Comparison of ENCODE assay signal across 18 cellular contexts in the genomic region with DNA sequence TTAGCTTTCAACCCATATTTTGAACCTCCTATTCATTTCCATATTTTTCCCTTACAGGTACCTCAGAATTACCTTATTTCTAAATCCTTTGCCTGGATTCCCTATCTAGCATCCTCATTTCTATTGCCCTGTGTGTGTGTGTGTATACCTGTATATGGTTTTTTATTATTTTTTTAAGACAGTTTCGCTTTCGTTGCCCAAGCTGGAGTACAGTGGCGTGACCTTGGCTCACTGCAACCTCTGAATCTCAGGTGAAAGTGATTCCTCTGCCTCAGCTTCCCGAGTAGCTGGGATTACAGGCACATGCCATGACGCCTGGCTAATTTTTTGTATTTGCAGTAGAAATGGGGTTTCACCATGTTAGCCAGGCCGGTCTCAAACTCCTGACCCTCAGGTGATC. TPM values are rescaled to one million over a fixed set of nuclear protein-coding genes. Genes with fewer than 3 reads are reported as not detected.
A peak's percentile ranks its signal among the peaks of the same experiment; 100 is the strongest.
DNase-seq lines count a peak whose midpoint lies in the region; ATAC-seq and TF ChIP-seq lines count a peak whose summit lies in the region.
"Had no signal": no experiment of that assay in that cellular context is flagged by ENCODE, and none has a peak within 500 bp of the region (broad histone marks: within the 10 kb centered on the region; RNA-seq: fewer than 3 reads in every experiment).

No MANE protein-coding gene starts in this region.

- POLR2A ChIA-PET in PC-9 (lab: Charles Lee; ENCODE audit: unreplicated experiment), result no interaction called here
- POLR2A ChIA-PET in Caco-2 (lab: Charles Lee), result no interaction called here

- H3K4me2 ChIP-seq in PC-9, result no peak overlapping the region
- H3K4me2 ChIP-seq: GM23338 had no signal

- H3K36me3 ChIP-seq in left ventricle myocardium inferior (peaks cover 3% of the 10 kb centered on the region), PC-9 (ENCODE audit: low read depth) (no peaks in the 10 kb centered on the region), mucosa of descending colon (ENCODE audit: low read depth) (no peaks in the 10 kb centered on the region), tibial artery (no peaks in the 10 kb centered on the region), Caco-2 (ENCODE audit: control insufficient read depth, insufficient read depth, low read length) (no peaks in the 10 kb centered on the region)
- H3K36me3 ChIP-seq: BE2C had no signal

- H4K20me1 ChIP-seq in PC-9 (ENCODE audit: insufficient read depth), result peaks cover 31% of the 10 kb centered on the region

- H3F3A ChIP-seq in PC-9 (ENCODE audit: insufficient read depth, low read depth), result peaks cover 17% of the 10 kb centered on the region

- H3K9me3 Mint-ChIP-seq in activated T-helper 2 cell treated with anti-CD3 and anti-CD28 coated beads, Interferon-gamma antibody, Interleukin-2, Interleukin-4, amounts not matched to agents 10 μg/mL and 5 μg/mL and 100 μg/mL, durations not matched to agents 14 hours and 24 hours and 36 hours, result no peaks in the 10 kb centered on the region
- no peaks in the 10 kb centered on the region for H3K9me3 Mint-ChIP-seq in Caco-2 (ENCODE audit: unreplicated experiment)
- H3K9me3 Mint-ChIP-seq: CD4-positive, alpha-beta memory T cell; GM23338 had no signal

- H3K4me3 Mint-ChIP-seq in activated T-helper 2 cell treated with anti-CD3 and anti-CD28 coated beads, Interferon-gamma antibody, Interleukin-2, Interleukin-4, amounts not matched to agents 10 μg/mL and 5 μg/mL and 100 μg/mL, durations not matched to agents 14 hours and 24 hours and 36 hours (ENCODE audit: low read depth), result no peak overlapping the region
- no peak overlapping the region for H3K4me3 Mint-ChIP-seq in Caco-2 (ENCODE audit: unreplicated experiment)
- H3K4me3 Mint-ChIP-seq: GM23338 had no signal

- H3K27ac Mint-ChIP-seq in activated T-helper 2 cell treated with anti-CD3 and anti-CD28 coated beads, Interferon-gamma antibody, Interleukin-2, Interleukin-4, amounts not matched to agents 10 μg/mL and 5 μg/mL and 100 μg/mL, durations not matched to agents 14 hours and 24 hours and 36 hours, result no peak overlapping the region
- no peak overlapping the region for H3K27ac Mint-ChIP-seq in Caco-2 (ENCODE audit: unreplicated experiment)
- H3K27ac Mint-ChIP-seq: GM23338 had no signal

- H3K4me1 Mint-ChIP-seq in activated T-helper 2 cell treated with anti-CD3 and anti-CD28 coated beads, Interferon-gamma antibody, Interleukin-2, Interleukin-4, amounts not matched to agents 10 μg/mL and 5 μg/mL and 100 μg/mL, durations not matched to agents 14 hours and 24 hours and 36 hours (ENCODE audit: low read depth), result peaks cover 6% of the 10 kb centered on the region
- peaks cover 11% of the 10 kb centered on the region for H3K4me1 Mint-ChIP-seq in Caco-2 (ENCODE audit: low read depth, unreplicated experiment)

- H3K27me3 Mint-ChIP-seq in activated T-helper 2 cell treated with anti-CD3 and anti-CD28 coated beads, Interferon-gamma antibody, Interleukin-2, Interleukin-4, amounts not matched to agents 10 μg/mL and 5 μg/mL and 100 μg/mL, durations not matched to agents 14 hours and 24 hours and 36 hours (ENCODE audit: low read depth), result no peaks in the 10 kb centered on the region
- no peaks in the 10 kb centered on the region for H3K27me3 Mint-ChIP-seq in Caco-2 (ENCODE audit: insufficient read depth, unreplicated experiment)
- H3K27me3 Mint-ChIP-seq: CD4-positive, alpha-beta memory T cell had no signal

- no peak for DNase-seq in left ventricle myocardium inferior
- DNase-seq in Right ventricle myocardium superior, result no peak
- no peak for DNase-seq in PC-9
- DNase-seq in mucosa of descending colon, result peak in 1 of 3 donors; percentile 40
- no peak for DNase-seq in tibial artery
- no peak for DNase-seq in activated T-helper 2 cell treated with anti-CD3 and anti-CD28 coated beads, Interferon-gamma antibody, Interleukin-2, Interleukin-4, amounts not matched to agents 10 μg/mL and 5 μg/mL and 100 μg/mL, durations not matched to agents 14 hours and 24 hours and 36 hours (ENCODE audit: low spot score)
- no peak for DNase-seq in ACHN
- DNase-seq in Caco-2, result no peak
- DNase-seq: BE2C; CD4-positive, alpha-beta memory T cell; DMS79; NCI-H1048; NCI-H1436 treated with DMSO at 0.1 percent for 48 hours; NCI-H2029 treated with DMSO at 0.1 percent for 48 hours; NCI-H510A; NCI-H82 had no signal

- no peaks in the 10 kb centered on the region for H3K36me3 Mint-ChIP-seq in activated T-helper 2 cell treated with anti-CD3 and anti-CD28 coated beads, Interferon-gamma antibody, Interleukin-2, Interleukin-4, amounts not matched to agents 10 μg/mL and 5 μg/mL and 100 μg/mL, durations not matched to agents 14 hours and 24 hours and 36 hours (ENCODE audit: low read depth)
- no peaks in the 10 kb centered on the region for H3K36me3 Mint-ChIP-seq in Caco-2 (ENCODE audit: insufficient read depth, unreplicated experiment)
- H3K36me3 Mint-ChIP-seq: CD4-positive, alpha-beta memory T cell had no signal

- BruUV-seq in PC-9 (replicated peaks; lab: Mats Ljungman, UMichigan), result no TSS peak
- BruUV-seq in Caco-2 (replicated peaks; lab: Mats Ljungman, UMichigan), result no TSS peak

- H2AFZ ChIP-seq in PC-9, result no peak overlapping the region
- H2AFZ ChIP-seq: GM23338 had no signal

- peaks cover 97% of the 10 kb centered on the region for H3K79me2 ChIP-seq in PC-9 (ENCODE audit: low read depth)

- in situ Hi-C loops in ACHN (cut with HindIII; ENCODE audit: low pct_ligation_motif_present, low pct_unique_long_range_greater_than_20kb, low sequenced_read_pairs), result no loop called here

- TF ChIP-seq CTCF in left ventricle myocardium inferior (IDR thresholded peaks at IDR 0.05; ENCODE audit: borderline replicate concordance), result no peak
- no peak for TF ChIP-seq CTCF in PC-9 (conservative IDR thresholded peaks at IDR 0.05)
- TF ChIP-seq CTCF in mucosa of descending colon (IDR thresholded peaks at IDR 0.05), result no peak
- no peak for TF ChIP-seq CTCF in tibial artery (IDR thresholded peaks at IDR 0.05)
- no peak for TF ChIP-seq CTCF in Caco-2 (IDR thresholded peaks at IDR 0.05; ENCODE audit: insufficient read depth in 1 of 2, low read depth in 1 of 2, low read length in 1 of 2, severe bottlenecking in 1 of 2, unreplicated experiment in 1 of 2)

- H3K4me1 ChIP-seq in left ventricle myocardium inferior (peaks cover 98% of the 10 kb centered on the region), PC-9 (replicated peaks; ENCODE audit: insufficient read depth) (peaks cover 38% of the 10 kb centered on the region), mucosa of descending colon (ENCODE audit: low read depth) (peaks cover 24% of the 10 kb centered on the region), tibial artery (peaks cover 0 to 80% (median 46%) of the 10 kb centered on the region in 4 donors), Caco-2 (peaks cover 21% of the 10 kb centered on the region)
- H3K4me1 ChIP-seq: BE2C had no signal

- H3K27me3 ChIP-seq in left ventricle myocardium inferior (ENCODE audit: low read depth) (no peaks in the 10 kb centered on the region), PC-9 (ENCODE audit: insufficient read depth, low read depth) (no peaks in the 10 kb centered on the region), tibial artery (no peaks in the 10 kb centered on the region), Caco-2 (replicated peaks; ENCODE audit: control insufficient read depth, insufficient read depth, low read length) (no peaks in the 10 kb centered on the region)
- H3K27me3 ChIP-seq: BE2C had no signal

- H3K4me3 ChIP-seq in left ventricle myocardium inferior (no peak overlapping the region), PC-9 (no peak overlapping the region), mucosa of descending colon (no peak overlapping the region), tibial artery (no peak overlapping the region), Caco-2 (ENCODE audit: low read depth, low read length) (no peak overlapping the region)
- H3K4me3 ChIP-seq: GM23338, K562 had no signal

- peak overlapping the region; percentile 42 for H3K27ac ChIP-seq in left ventricle myocardium inferior (replicated peaks)
- H3K27ac ChIP-seq in PC-9, result peak overlapping the region; percentile 25; the same call in 1 of the 2 replicates
- peak overlapping the region; percentile 14 to 48 for H3K27ac ChIP-seq in tibial artery

- intact Hi-C loops in left ventricle myocardium inferior (cut with micrococcal nuclease) (no loop called here), Right ventricle myocardium superior (cut with DNase I) (no loop called here), PC-9 (cut with micrococcal nuclease; ENCODE audit: unreplicated experiment) (no loop called here), mucosa of descending colon (cut with DNase I, micrococcal nuclease) (loop anchor here in 1 of 2 donors (10.0 kb wide), 1 partner anchor 55 kb away; no protein-coding TSS in a partner anchor), tibial artery (cut with DNase I; ENCODE audit: low total_unique reads) (no loop called here), Caco-2 (cut with micrococcal nuclease; ENCODE audit: unreplicated experiment) (no loop called here)
- intact Hi-C loops in activated T-helper 2 cell treated with anti-CD3 and anti-CD28 coated beads, Interferon-gamma antibody, Interleukin-2, Interleukin-4, amounts not matched to agents 10 μg/mL and 5 μg/mL and 100 μg/mL, durations not matched to agents 14 hours and 24 hours and 36 hours (cut with micrococcal nuclease), result no loop called here

- ATAC-seq in Right ventricle myocardium superior (ENCODE audit: poor library complexity), result no peak
- peak; percentile 95 for ATAC-seq in mucosa of descending colon
- ATAC-seq: GM23338, K562 had no signal

- H3K9me3 ChIP-seq in left ventricle myocardium inferior (replicated peaks) (no peaks in the 10 kb centered on the region), PC-9 (ENCODE audit: insufficient read depth, low read depth) (0 out of 2 replicates have a peak, but pooled peaks cover 2% of the 10 kb centered on the region), mucosa of descending colon (no peaks in the 10 kb centered on the region), tibial artery (no peaks in the 10 kb centered on the region), Caco-2 (no peaks in the 10 kb centered on the region)
- H3K9me3 ChIP-seq: BE2C had no signal

- peaks cover 5% of the 10 kb centered on the region; the same call in 1 of the 2 replicates for H3K9me2 ChIP-seq in PC-9 (ENCODE audit: insufficient read depth)

- CTCF ChIA-PET in PC-9 (lab: Charles Lee) (interaction anchor here (0.6 kb wide), 1 partner anchor 811 kb away, joined by 3 read pairs; no protein-coding TSS in a partner anchor), Caco-2 (lab: Charles Lee) (no interaction called here)

RNA-seq across cellular contexts. Expression of a gene that starts 12.6 kb away (rescaled TPM):
- total RNA-seq in left ventricle myocardium inferior, result 247 TPM
- total RNA-seq in Right ventricle myocardium superior, result 294 TPM
- total RNA-seq in PC-9 (2021), result 62.1 and 64.8 TPM in 2 replicates
- total RNA-seq in mucosa of descending colon, result 100 to 1,000 TPM in 1 of 3 donors, 10 to 100 TPM in 2; 67.0 to 254 (median 69.7) TPM
- total RNA-seq in activated T-helper 2 cell treated with anti-CD3 and anti-CD28 coated beads, Interferon-gamma antibody, Interleukin-2, Interleukin-4, amounts not matched to agents 10 μg/mL and 5 μg/mL and 100 μg/mL, durations not matched to agents 14 hours and 24 hours and 36 hours, result 38.2 and 40.4 TPM in 2 replicates
- 64.0 and 68.5 TPM in 2 replicates for total RNA-seq in Caco-2 (2022)
